In genomic region chr22:46115388-46115678, GRCh38 we compare ENCODE assay signal across 1 cellular context.
TF ChIP-seq lines count a peak whose summit lies in the region.

No MANE protein-coding gene starts in this region.

TF ChIP-seq in H1, 55 proteins besides CTCF, POLR2A, EP300 and RAD21 (continued from another document):
- TF ChIP-seq JUN (IDR thresholded peaks at IDR 0.05; ENCODE audit: low read depth, low read length) (no peak), SAP30 (IDR thresholded peaks at IDR 0.05; ENCODE audit: insufficient read depth, insufficient replicate concordance, low read length) (no peak), BRCA1 (IDR thresholded peaks at IDR 0.05; ENCODE audit: low read depth, low read length) (no peak), EZH2 (IDR thresholded peaks at IDR 0.05; ENCODE audit: low read depth, low read length, severe bottlenecking) (no peak), CHD2 (IDR thresholded peaks at IDR 0.05; ENCODE audit: low read length) (no peak), CEBPB (IDR thresholded peaks at IDR 0.05; ENCODE audit: low read depth, low read length) (no peak), GTF2F1 (IDR thresholded peaks at IDR 0.05; ENCODE audit: borderline replicate concordance, low read depth, low read length) (no peak), NRF1 (IDR thresholded peaks at IDR 0.05; ENCODE audit: low read depth, low read length) (no peak), KDM1A (IDR thresholded peaks at IDR 0.05; ENCODE audit: borderline replicate concordance, low read length) (no peak), GABPA (IDR thresholded peaks at IDR 0.05; ENCODE audit: borderline replicate concordance, insufficient read depth, low read length) (no peak), SRF (IDR thresholded peaks at IDR 0.05; ENCODE audit: low read depth, low read length) (no peak)
